In the genomic region with DNA sequence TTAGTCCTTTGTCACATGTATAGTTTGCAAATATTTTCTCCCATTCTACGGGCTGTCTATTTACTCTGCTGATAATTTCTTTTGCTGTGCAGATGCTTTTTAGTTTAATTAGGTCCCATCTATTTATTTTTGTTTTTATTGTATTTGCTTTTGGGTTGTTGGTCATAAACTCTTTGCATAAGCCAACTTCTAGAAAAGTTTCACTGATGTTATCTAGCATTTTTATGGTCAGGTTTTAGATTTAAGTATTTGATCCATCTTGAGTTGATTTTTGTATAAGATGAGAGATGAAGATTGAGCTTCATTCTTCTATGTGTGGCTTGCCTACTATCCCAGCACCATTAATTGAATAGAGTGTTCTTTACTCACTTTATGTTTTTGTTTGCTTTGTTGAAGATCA, we compare ENCODE assay signal across 23 cellular contexts.
"Had no signal": no experiment of that assay in that cellular context is flagged by ENCODE, and none has a peak within 500 bp of the region (broad histone marks: within the 10 kb centered on the region; RNA-seq: fewer than 3 reads in every experiment).

No MANE protein-coding gene starts in this region.

- H3K27ac ChIP-seq: neural progenitor cell, ovary, parathyroid adenoma, psoas muscle, right lobe of liver, sigmoid colon, stomach, thoracic aorta, thyroid gland, tibial nerve, upper lobe of left lung, vagina had no signal

- DNase-seq: occipital lobe; ovary; posterior cingulate gyrus; psoas muscle; right cardiac atrium; right lobe of liver; sigmoid colon; small intestine; stimulated activated CD4-positive, alpha-beta T cell treated with anti-CD3 and anti-CD28 coated beads, Interleukin-15, amount 100 ng/mL, for 24 hours; stimulated activated CD4-positive, alpha-beta T cell treated with anti-CD3 and anti-CD28 coated beads, Interleukin-2, amount 100 ng/mL, for 24 hours; stimulated activated CD4-positive, alpha-beta T cell treated with anti-CD3 and anti-CD28 coated beads, Interleukin-2, amount 100 ng/mL, for 48 hours; stimulated activated CD4-positive, alpha-beta T cell treated with anti-CD3 and anti-CD28 coated beads, Interleukin-4, amount 100 ng/mL, for 24 hours; stimulated activated naive B cell treated with anti-CD40 and anti-IgM and Interleukin-4, amounts not matched to agents 10 μg/mL and 1 μg/mL and 100 μg/mL, for 72 hours; stimulated activated naive CD4-positive, alpha-beta T cell treated with Interleukin-2 at 50 U/mL for 16 hours; stomach; thyroid gland; trophoblast cell; upper lobe of left lung had no signal

- H3K4me3 ChIP-seq: neural progenitor cell, ovary, psoas muscle, right lobe of liver, sigmoid colon, stomach, thoracic aorta, thyroid gland, tibial nerve, upper lobe of left lung, vagina had no signal
